ENCODE assay signal across 1 cellular context in the genomic region with DNA sequence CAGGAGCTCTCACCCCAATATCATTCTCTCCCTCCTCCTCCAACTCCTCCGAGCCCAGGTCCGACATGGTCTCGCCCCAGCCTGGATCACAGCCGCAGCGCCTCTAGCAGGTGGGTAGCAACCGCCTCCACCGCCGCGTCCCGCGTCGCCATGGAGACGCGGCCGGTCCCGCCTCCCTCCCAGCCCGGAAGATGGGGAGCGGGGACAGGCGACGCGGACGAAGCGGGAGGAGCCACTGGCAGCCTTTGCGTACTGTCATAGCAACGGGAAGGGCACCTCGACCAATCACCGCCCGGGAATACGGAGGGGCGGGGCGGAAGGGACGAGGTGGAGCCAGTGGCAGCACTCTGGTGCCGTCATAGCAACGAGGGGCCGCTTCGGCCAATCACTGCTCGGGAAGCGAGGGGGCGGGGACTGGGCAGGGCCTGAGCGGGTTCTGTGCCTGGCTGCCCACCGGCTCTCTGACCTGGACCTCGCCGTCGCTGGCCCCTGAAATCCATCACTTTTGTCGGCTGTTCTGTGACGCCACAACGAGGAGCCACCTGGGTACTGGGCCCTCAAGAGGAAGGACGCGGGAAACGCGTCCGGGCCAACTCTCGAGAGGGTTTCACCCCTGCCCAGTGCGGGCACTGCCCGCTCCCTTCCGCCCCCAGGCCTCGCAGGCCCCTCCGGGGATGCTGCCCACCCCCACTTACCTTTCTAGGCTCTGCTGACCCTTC.
TF ChIP-seq lines count a peak whose summit lies in the region.

A gene (minus strand): TSS at position 105 of the 719 bp plus-strand sequence. CDS start 38 bp downstream, at position 67.

TF ChIP-seq in liver, 16 proteins besides CTCF, POLR2A, EP300 and RAD21 (continued from another document):
- TF ChIP-seq, protein P1, sequence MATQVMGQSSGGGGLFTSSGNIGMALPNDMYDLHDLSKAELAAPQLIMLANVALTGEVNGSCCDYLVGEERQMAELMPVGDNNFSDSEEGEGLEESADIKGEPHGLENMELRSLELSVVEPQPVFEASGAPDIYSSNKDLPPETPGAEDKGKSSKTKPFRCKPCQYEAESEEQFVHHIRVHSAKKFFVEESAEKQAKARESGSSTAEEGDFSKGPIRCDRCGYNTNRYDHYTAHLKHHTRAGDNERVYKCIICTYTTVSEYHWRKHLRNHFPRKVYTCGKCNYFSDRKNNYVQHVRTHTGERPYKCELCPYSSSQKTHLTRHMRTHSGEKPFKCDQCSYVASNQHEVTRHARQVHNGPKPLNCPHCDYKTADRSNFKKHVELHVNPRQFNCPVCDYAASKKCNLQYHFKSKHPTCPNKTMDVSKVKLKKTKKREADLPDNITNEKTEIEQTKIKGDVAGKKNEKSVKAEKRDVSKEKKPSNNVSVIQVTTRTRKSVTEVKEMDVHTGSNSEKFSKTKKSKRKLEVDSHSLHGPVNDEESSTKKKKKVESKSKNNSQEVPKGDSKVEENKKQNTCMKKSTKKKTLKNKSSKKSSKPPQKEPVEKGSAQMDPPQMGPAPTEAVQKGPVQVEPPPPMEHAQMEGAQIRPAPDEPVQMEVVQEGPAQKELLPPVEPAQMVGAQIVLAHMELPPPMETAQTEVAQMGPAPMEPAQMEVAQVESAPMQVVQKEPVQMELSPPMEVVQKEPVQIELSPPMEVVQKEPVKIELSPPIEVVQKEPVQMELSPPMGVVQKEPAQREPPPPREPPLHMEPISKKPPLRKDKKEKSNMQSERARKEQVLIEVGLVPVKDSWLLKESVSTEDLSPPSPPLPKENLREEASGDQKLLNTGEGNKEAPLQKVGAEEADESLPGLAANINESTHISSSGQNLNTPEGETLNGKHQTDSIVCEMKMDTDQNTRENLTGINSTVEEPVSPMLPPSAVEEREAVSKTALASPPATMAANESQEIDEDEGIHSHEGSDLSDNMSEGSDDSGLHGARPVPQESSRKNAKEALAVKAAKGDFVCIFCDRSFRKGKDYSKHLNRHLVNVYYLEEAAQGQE (IDR thresholded peaks at IDR 0.05), result no peak
- TF ChIP-seq, protein P2, sequence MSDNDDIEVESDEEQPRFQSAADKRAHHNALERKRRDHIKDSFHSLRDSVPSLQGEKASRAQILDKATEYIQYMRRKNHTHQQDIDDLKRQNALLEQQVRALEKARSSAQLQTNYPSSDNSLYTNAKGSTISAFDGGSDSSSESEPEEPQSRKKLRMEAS (IDR thresholded peaks at IDR 0.05), result no peak
TF ChIP-seq in liver: peak in this region for 3.
